In genomic region chr5:6773342-6774035, GRCh38 we compare ENCODE assay signal across 14 cellular contexts.
DNase-seq lines count a peak whose midpoint lies in the region; ATAC-seq and TF ChIP-seq lines count a peak whose summit lies in the region.
"Had no signal": no experiment of that assay in that cellular context is flagged by ENCODE, and none has a peak within 500 bp of the region (broad histone marks: within the 10 kb centered on the region; RNA-seq: fewer than 3 reads in every experiment).

No MANE protein-coding gene starts in this region.

- in situ Hi-C loops in gastrocnemius medialis (cut with MboI; ENCODE audit: low sequenced_read_pairs in 4 of 4) = no loop called here

- H3K27ac Mint-ChIP-seq in dendritic cell treated with granulocyte-macrophage colony-stimulating factor and Interleukin-4, amounts not matched to agents 40 ng/mL and 50 ng/mL, for 4 days = peak overlapping the region; percentile 55
- no peak overlapping the region for H3K27ac Mint-ChIP-seq in activated T-helper 2 cell treated with anti-CD3 and anti-CD28 coated beads, Interferon-gamma antibody, Interleukin-2, Interleukin-4, amounts not matched to agents 10 μg/mL and 5 μg/mL and 100 μg/mL, durations not matched to agents 14 hours and 24 hours and 36 hours
- H3K27ac Mint-ChIP-seq: nephron progenitor cell had no signal

- peaks cover 49% of the 10 kb centered on the region for H3K4me1 Mint-ChIP-seq in dendritic cell treated with granulocyte-macrophage colony-stimulating factor and Interleukin-4, amounts not matched to agents 40 ng/mL and 50 ng/mL, for 4 days (ENCODE audit: low read depth)
- peaks cover 5% of the 10 kb centered on the region for H3K4me1 Mint-ChIP-seq in activated T-helper 2 cell treated with anti-CD3 and anti-CD28 coated beads, Interferon-gamma antibody, Interleukin-2, Interleukin-4, amounts not matched to agents 10 μg/mL and 5 μg/mL and 100 μg/mL, durations not matched to agents 14 hours and 24 hours and 36 hours (ENCODE audit: low read depth)

- H3K9me3 ChIP-seq in gastrocnemius medialis = no peaks in the 10 kb centered on the region
- H3K9me3 ChIP-seq: right lobe of liver had no signal

- TF ChIP-seq POLR2A in gastrocnemius medialis (IDR thresholded peaks at IDR 0.05) = no peak

- no peaks in the 10 kb centered on the region for H3K36me3 Mint-ChIP-seq in dendritic cell treated with granulocyte-macrophage colony-stimulating factor and Interleukin-4, amounts not matched to agents 40 ng/mL and 50 ng/mL, for 4 days (ENCODE audit: low read depth)
- no peaks in the 10 kb centered on the region for H3K36me3 Mint-ChIP-seq in activated T-helper 2 cell treated with anti-CD3 and anti-CD28 coated beads, Interferon-gamma antibody, Interleukin-2, Interleukin-4, amounts not matched to agents 10 μg/mL and 5 μg/mL and 100 μg/mL, durations not matched to agents 14 hours and 24 hours and 36 hours (ENCODE audit: low read depth)
- H3K36me3 Mint-ChIP-seq: CD14-positive monocyte had no signal

- H3K27ac ChIP-seq in gastrocnemius medialis = no peak overlapping the region
- H3K27ac ChIP-seq: right lobe of liver had no signal

- no peaks in the 10 kb centered on the region for H3K27me3 ChIP-seq in gastrocnemius medialis
- H3K27me3 ChIP-seq: right lobe of liver had no signal

- no peak overlapping the region for H3K4me3 ChIP-seq in gastrocnemius medialis
- H3K4me3 ChIP-seq: right lobe of liver had no signal

- peaks cover 7 to 10% of the 10 kb centered on the region in 2 donors for H3K4me1 ChIP-seq in gastrocnemius medialis
- H3K4me1 ChIP-seq: right lobe of liver had no signal

- ATAC-seq in GM18517 (IDR thresholded peaks at IDR 0.05; ENCODE audit: unreplicated experiment) (no peak), gastrocnemius medialis (no peak)
- ATAC-seq: right lobe of liver had no signal

- H3K27me3 Mint-ChIP-seq in dendritic cell treated with granulocyte-macrophage colony-stimulating factor and Interleukin-4, amounts not matched to agents 40 ng/mL and 50 ng/mL, for 4 days = peaks cover 8% of the 10 kb centered on the region
- H3K27me3 Mint-ChIP-seq in activated T-helper 2 cell treated with anti-CD3 and anti-CD28 coated beads, Interferon-gamma antibody, Interleukin-2, Interleukin-4, amounts not matched to agents 10 μg/mL and 5 μg/mL and 100 μg/mL, durations not matched to agents 14 hours and 24 hours and 36 hours (ENCODE audit: low read depth) = peaks cover 14% of the 10 kb centered on the region

- intact Hi-C loops in dendritic cell treated with granulocyte-macrophage colony-stimulating factor and Interleukin-4, amounts not matched to agents 40 ng/mL and 50 ng/mL, for 4 days (cut with micrococcal nuclease) = no loop called here
- intact Hi-C loops in activated T-helper 2 cell treated with anti-CD3 and anti-CD28 coated beads, Interferon-gamma antibody, Interleukin-2, Interleukin-4, amounts not matched to agents 10 μg/mL and 5 μg/mL and 100 μg/mL, durations not matched to agents 14 hours and 24 hours and 36 hours (cut with micrococcal nuclease) = no loop called here
- intact Hi-C loops in gastrocnemius medialis (cut with DNase I; ENCODE audit: low total_unique reads) = no loop called here

- H3K9me3 Mint-ChIP-seq in dendritic cell treated with granulocyte-macrophage colony-stimulating factor and Interleukin-4, amounts not matched to agents 40 ng/mL and 50 ng/mL, for 4 days = no peaks in the 10 kb centered on the region
- H3K9me3 Mint-ChIP-seq in activated T-helper 2 cell treated with anti-CD3 and anti-CD28 coated beads, Interferon-gamma antibody, Interleukin-2, Interleukin-4, amounts not matched to agents 10 μg/mL and 5 μg/mL and 100 μg/mL, durations not matched to agents 14 hours and 24 hours and 36 hours = no peaks in the 10 kb centered on the region

- H3K4me3 Mint-ChIP-seq in dendritic cell treated with granulocyte-macrophage colony-stimulating factor and Interleukin-4, amounts not matched to agents 40 ng/mL and 50 ng/mL, for 4 days = no peak overlapping the region
- no peak overlapping the region for H3K4me3 Mint-ChIP-seq in activated T-helper 2 cell treated with anti-CD3 and anti-CD28 coated beads, Interferon-gamma antibody, Interleukin-2, Interleukin-4, amounts not matched to agents 10 μg/mL and 5 μg/mL and 100 μg/mL, durations not matched to agents 14 hours and 24 hours and 36 hours (ENCODE audit: low read depth)
- H3K4me3 Mint-ChIP-seq: nephron progenitor cell had no signal

- no peaks in the 10 kb centered on the region for H3K36me3 ChIP-seq in gastrocnemius medialis
- H3K36me3 ChIP-seq: right lobe of liver had no signal

- TF ChIP-seq CTCF in gastrocnemius medialis (IDR thresholded peaks at IDR 0.05 in 4 of 5, conservative IDR thresholded peaks at IDR 0.05 in 1 of 5) = no peak

- DNase-seq in DMS153 treated with DMSO at 0.1 percent for 48 hours (lab: John Stamatoyannopoulos, UW; ENCODE audit: unreplicated experiment) (peak; percentile 89), NCI-H1092 treated with DMSO at 0.1 percent for 48 hours (lab: John Stamatoyannopoulos, UW) (peak; percentile 64), NCI-H510A (lab: John Stamatoyannopoulos, UW) (peak; percentile 64), foreskin melanocyte (no peak), gastrocnemius medialis (no peak)
- no peak for DNase-seq in activated T-helper 2 cell treated with anti-CD3 and anti-CD28 coated beads, Interferon-gamma antibody, Interleukin-2, Interleukin-4, amounts not matched to agents 10 μg/mL and 5 μg/mL and 100 μg/mL, durations not matched to agents 14 hours and 24 hours and 36 hours (ENCODE audit: low spot score)
- DNase-seq: activated CD4-positive, alpha-beta T cell treated with anti-CD3 and anti-CD28 coated beads, Interleukin-2, amount 50 U/mL, for 48 hours; activated naive CD4-positive, alpha-beta T cell; nephron progenitor cell; right lobe of liver; T1000 had no signal

Comparison
In these comparisons a context has a peak if more than half of its experiments do, and no peak if none do; other contexts are left out.
1. DNase-seq: peak in DMS153 treated with DMSO at 0.1 percent for 48 hours (single experiment), NCI-H1092 treated with DMSO at 0.1 percent for 48 hours (single experiment) and NCI-H510A (single experiment); none in activated T-helper 2 cell treated with anti-CD3 and anti-CD28 coated beads, Interferon-gamma antibody, Interleukin-2, Interleukin-4, amounts not matched to agents 10 μg/mL and 5 μg/mL and 100 μg/mL, durations not matched to agents 14 hours and 24 hours and 36 hours (single experiment), foreskin melanocyte (single experiment) and gastrocnemius medialis (0 of 2).